Comparison of ENCODE assay signal across 3 cellular contexts in the genomic region with DNA sequence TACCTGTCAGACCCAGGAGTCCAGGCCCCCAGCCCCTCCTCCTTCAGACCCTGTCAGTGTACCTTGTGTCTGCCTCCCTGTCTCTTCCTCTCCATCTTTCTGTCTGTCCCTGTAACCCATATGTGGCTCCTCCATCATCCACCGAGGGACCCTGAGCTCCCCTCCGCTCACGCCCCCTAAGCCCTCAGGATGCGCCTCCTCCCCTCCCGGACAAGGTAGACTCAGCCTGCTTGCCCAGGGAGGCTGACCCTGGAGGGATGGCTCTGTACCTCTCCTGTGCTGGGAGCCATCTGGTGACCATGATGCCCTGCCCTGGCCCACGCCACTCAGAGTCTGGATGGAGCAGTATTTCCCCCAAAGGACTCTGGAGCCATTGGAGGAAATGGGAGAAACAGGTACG.
TF ChIP-seq lines count a peak whose summit lies in the region.

No MANE protein-coding gene starts in this region.

TF ChIP-seq in GM23338, 12 proteins besides CTCF, POLR2A, EP300 and RAD21 (continues in another document):
- no peak for TF ChIP-seq STAT1 (IDR thresholded peaks at IDR 0.05; ENCODE audit: unreplicated experiment)
- TF ChIP-seq ETS1 (IDR thresholded peaks at IDR 0.05): no peak
- no peak for TF ChIP-seq REST (IDR thresholded peaks at IDR 0.05; ENCODE audit: unreplicated experiment)
- TF ChIP-seq ZNF331 (CRISPR knock-in tag; IDR thresholded peaks at IDR 0.05; ENCODE audit: low read depth): no peak
- no peak for TF ChIP-seq EZH2 (IDR thresholded peaks at IDR 0.05; ENCODE audit: low read depth, unreplicated experiment)

TF ChIP-seq in SK-N-SH, 30 proteins besides CTCF, POLR2A, EP300 and RAD21:
- TF ChIP-seq SMC3 (IDR thresholded peaks at IDR 0.05; ENCODE audit: low read depth, low read length) (no peak), MAX (IDR thresholded peaks at IDR 0.05; ENCODE audit: low read depth) (no peak), TAF1 (IDR thresholded peaks at IDR 0.05; ENCODE audit: borderline replicate concordance, low read depth, low read length) (no peak), POLR2AphosphoS5 (IDR thresholded peaks at IDR 0.05; ENCODE audit: low read depth, low read length) (no peak), NFIC (IDR thresholded peaks at IDR 0.05; ENCODE audit: borderline replicate concordance) (no peak), FOXJ3 (CRISPR knock-in tag; IDR thresholded peaks at IDR 0.05) (no peak), RXRA (IDR thresholded peaks at IDR 0.05; ENCODE audit: borderline replicate concordance, low read depth) (no peak), JUND (IDR thresholded peaks at IDR 0.05) (no peak), CHD2 (IDR thresholded peaks at IDR 0.05; ENCODE audit: low read length, partially characterized antibody) (no peak), MEF2A (IDR thresholded peaks at IDR 0.05; ENCODE audit: borderline replicate concordance, low read depth) (no peak), GABPA (IDR thresholded peaks at IDR 0.05; ENCODE audit: low read depth) (no peak), GATA2 (CRISPR knock-in tag; IDR thresholded peaks at IDR 0.05) (no peak), TEAD4 (IDR thresholded peaks at IDR 0.05; ENCODE audit: borderline replicate concordance, insufficient read depth) (no peak), ELF1 (IDR thresholded peaks at IDR 0.05) (no peak), YY1 (IDR thresholded peaks at IDR 0.05; ENCODE audit: low read depth) (no peak), EZH2phosphoT487 (IDR thresholded peaks at IDR 0.05; ENCODE audit: borderline replicate concordance, low read depth) (no peak), TCF12 (IDR thresholded peaks at IDR 0.05) (no peak), ZBTB33 (IDR thresholded peaks at IDR 0.05; ENCODE audit: borderline replicate concordance, low read depth) (no peak)
- TF ChIP-seq, protein P1, sequence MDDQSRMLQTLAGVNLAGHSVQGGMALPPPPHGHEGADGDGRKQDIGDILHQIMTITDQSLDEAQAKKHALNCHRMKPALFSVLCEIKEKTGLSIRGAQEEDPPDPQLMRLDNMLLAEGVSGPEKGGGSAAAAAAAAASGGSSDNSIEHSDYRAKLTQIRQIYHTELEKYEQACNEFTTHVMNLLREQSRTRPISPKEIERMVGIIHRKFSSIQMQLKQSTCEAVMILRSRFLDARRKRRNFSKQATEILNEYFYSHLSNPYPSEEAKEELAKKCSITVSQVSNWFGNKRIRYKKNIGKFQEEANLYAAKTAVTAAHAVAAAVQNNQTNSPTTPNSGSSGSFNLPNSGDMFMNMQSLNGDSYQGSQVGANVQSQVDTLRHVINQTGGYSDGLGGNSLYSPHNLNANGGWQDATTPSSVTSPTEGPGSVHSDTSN (IDR thresholded peaks at IDR 0.05): no peak

TF ChIP-seq in HepG2, 621 proteins besides CTCF, POLR2A, EP300 and RAD21:
- no peak for TF ChIP-seq ELF1 (CRISPR knock-in tag; IDR thresholded peaks at IDR 0.05)
- TF ChIP-seq ZGPAT (CRISPR knock-in tag; IDR thresholded peaks at IDR 0.05): no peak
- TF ChIP-seq RXRB (CRISPR knock-in tag; IDR thresholded peaks at IDR 0.05; ENCODE audit: borderline replicate concordance): no peak
- TF ChIP-seq, protein P2, sequence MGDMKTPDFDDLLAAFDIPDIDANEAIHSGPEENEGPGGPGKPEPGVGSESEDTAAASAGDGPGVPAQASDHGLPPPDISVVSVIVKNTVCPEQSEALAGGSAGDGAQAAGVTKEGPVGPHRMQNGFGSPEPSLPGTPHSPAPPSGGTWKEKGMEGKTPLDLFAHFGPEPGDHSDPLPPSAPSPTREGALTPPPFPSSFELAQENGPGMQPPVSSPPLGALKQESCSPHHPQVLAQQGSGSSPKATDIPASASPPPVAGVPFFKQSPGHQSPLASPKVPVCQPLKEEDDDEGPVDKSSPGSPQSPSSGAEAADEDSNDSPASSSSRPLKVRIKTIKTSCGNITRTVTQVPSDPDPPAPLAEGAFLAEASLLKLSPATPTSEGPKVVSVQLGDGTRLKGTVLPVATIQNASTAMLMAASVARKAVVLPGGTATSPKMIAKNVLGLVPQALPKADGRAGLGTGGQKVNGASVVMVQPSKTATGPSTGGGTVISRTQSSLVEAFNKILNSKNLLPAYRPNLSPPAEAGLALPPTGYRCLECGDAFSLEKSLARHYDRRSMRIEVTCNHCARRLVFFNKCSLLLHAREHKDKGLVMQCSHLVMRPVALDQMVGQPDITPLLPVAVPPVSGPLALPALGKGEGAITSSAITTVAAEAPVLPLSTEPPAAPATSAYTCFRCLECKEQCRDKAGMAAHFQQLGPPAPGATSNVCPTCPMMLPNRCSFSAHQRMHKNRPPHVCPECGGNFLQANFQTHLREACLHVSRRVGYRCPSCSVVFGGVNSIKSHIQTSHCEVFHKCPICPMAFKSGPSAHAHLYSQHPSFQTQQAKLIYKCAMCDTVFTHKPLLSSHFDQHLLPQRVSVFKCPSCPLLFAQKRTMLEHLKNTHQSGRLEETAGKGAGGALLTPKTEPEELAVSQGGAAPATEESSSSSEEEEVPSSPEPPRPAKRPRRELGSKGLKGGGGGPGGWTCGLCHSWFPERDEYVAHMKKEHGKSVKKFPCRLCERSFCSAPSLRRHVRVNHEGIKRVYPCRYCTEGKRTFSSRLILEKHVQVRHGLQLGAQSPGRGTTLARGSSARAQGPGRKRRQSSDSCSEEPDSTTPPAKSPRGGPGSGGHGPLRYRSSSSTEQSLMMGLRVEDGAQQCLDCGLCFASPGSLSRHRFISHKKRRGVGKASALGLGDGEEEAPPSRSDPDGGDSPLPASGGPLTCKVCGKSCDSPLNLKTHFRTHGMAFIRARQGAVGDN (CRISPR knock-in tag; IDR thresholded peaks at IDR 0.05): peak; percentile 19; the same call in 1 of the 2 replicates
- TF ChIP-seq JARID2 (CRISPR knock-in tag; IDR thresholded peaks at IDR 0.05; ENCODE audit: insufficient replicate concordance): no peak
- no peak for TF ChIP-seq SMC3 (IDR thresholded peaks at IDR 0.05; ENCODE audit: low read length)
- TF ChIP-seq, protein P3, sequence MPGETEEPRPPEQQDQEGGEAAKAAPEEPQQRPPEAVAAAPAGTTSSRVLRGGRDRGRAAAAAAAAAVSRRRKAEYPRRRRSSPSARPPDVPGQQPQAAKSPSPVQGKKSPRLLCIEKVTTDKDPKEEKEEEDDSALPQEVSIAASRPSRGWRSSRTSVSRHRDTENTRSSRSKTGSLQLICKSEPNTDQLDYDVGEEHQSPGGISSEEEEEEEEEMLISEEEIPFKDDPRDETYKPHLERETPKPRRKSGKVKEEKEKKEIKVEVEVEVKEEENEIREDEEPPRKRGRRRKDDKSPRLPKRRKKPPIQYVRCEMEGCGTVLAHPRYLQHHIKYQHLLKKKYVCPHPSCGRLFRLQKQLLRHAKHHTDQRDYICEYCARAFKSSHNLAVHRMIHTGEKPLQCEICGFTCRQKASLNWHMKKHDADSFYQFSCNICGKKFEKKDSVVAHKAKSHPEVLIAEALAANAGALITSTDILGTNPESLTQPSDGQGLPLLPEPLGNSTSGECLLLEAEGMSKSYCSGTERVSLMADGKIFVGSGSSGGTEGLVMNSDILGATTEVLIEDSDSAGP (CRISPR knock-in tag; IDR thresholded peaks at IDR 0.05; ENCODE audit: borderline replicate concordance): 0 out of 2 replicates have a peak, but pooled peaks have one; percentile 39
- TF ChIP-seq ZNF709 (CRISPR knock-in tag; IDR thresholded peaks at IDR 0.05): no peak
- peak; percentile 20; the same call in 1 of the 2 replicates for TF ChIP-seq ZBTB33 (CRISPR knock-in tag; IDR thresholded peaks at IDR 0.05)
- TF ChIP-seq MED1 (CRISPR knock-in tag; IDR thresholded peaks at IDR 0.05): no peak
- no peak for TF ChIP-seq RARG (CRISPR knock-in tag; IDR thresholded peaks at IDR 0.05; ENCODE audit: low read depth)
- TF ChIP-seq CENPT (CRISPR knock-in tag; IDR thresholded peaks at IDR 0.05; ENCODE audit: low read depth): peak; percentile 37; the same call in 1 of the 2 replicates
